8 cellular contexts compared by ENCODE assay signal in the genomic region with DNA sequence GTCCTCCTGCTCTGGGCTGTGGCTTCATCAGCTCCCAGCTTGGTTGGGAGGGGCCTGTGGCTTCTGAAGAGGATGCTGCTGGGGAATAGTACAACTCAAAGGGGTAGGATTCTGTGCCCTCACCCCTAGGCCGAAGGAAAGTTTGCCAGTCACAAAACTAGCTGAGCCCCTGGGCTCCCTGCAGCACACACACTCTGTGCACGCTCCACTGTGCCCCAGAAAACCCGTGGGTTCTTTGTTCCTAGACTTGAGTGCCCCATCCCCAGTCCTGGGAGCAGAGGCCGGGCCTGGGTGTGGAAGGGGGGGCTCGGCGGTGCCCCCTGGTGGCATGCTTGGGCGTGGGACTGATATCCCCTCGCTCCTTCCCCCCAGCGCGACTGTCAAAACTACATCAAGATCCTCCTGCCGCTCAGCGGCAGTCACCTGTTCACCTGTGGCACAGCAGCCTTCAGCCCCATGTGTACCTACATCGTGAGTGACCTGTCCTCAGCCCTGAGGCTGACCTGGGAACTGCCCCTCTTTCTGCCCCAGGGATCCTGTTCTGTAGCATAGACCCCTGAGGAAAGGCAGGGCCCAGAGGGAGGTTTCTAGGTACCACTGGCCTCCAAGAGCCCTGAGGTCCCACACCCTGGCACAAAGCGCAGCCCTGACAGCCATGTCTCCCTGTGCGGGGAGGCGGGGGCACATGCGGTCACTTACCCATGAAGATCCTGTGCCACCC. TPM values are rescaled to one million over a fixed set of nuclear protein-coding genes. Genes with fewer than 3 reads are reported as not detected.
DNase-seq lines count a peak whose midpoint lies in the region; ATAC-seq and TF ChIP-seq lines count a peak whose summit lies in the region.

No MANE protein-coding gene starts in this region.

- H3K4me3 ChIP-seq in colonic mucosa: no peak overlapping the region
- no peak overlapping the region for H3K4me3 ChIP-seq in tibial artery

- H3K27ac Mint-ChIP-seq in CD4-positive, alpha-beta T cell: no peak overlapping the region

- H3K4me3 Mint-ChIP-seq in CD4-positive, alpha-beta T cell: no peak overlapping the region

- DNase-seq in CD4-positive, alpha-beta T cell: peak; percentile 37 to 68 (median 52)
- DNase-seq in activated CD4-positive, CD25-positive, alpha-beta regulatory T cell (lab: John Stamatoyannopoulos, UW): peak; percentile 16 to 45 (median 35)
- DNase-seq in colonic mucosa (no peak), midbrain (lab: John Stamatoyannopoulos, UW) (peak; percentile 11), tibial artery (no peak)

- H3K27ac ChIP-seq in CD4-positive, alpha-beta T cell (ENCODE audit: low read depth, low read length): no peak overlapping the region
- H3K27ac ChIP-seq in colonic mucosa (no peak overlapping the region), tibial artery (peak overlapping the region in 1 of 2 donors; percentile 19)

- H3K4me1 ChIP-seq in colonic mucosa (peaks cover 5% of the 10 kb centered on the region), tibial artery (peaks cover 0 to 13% (median 11%) of the 10 kb centered on the region in 4 donors)

- H3K4me1 Mint-ChIP-seq in CD4-positive, alpha-beta T cell (ENCODE audit: low read depth): peaks cover 13% of the 10 kb centered on the region

- CTCF ChIA-PET in CD4-positive, alpha-beta T cell (lab: Charles Lee): no interaction called here

- H3K36me3 Mint-ChIP-seq in CD4-positive, alpha-beta T cell (ENCODE audit: low read depth): peaks cover 8% of the 10 kb centered on the region

- TF ChIP-seq CTCF in CD4-positive, alpha-beta T cell (IDR thresholded peaks at IDR 0.05): peak; percentile 75
- TF ChIP-seq CTCF in colonic mucosa (IDR thresholded peaks at IDR 0.05) (peak; percentile 61), tibial artery (IDR thresholded peaks at IDR 0.05) (peak; percentile 57 to 71)

- no peaks in the 10 kb centered on the region for H3K27me3 ChIP-seq in CD4-positive, alpha-beta T cell (ENCODE audit: control insufficient read depth, insufficient read depth, low read length)
- H3K27me3 ChIP-seq in colonic mucosa: no peaks in the 10 kb centered on the region
- H3K27me3 ChIP-seq in tibial artery: no peaks in the 10 kb centered on the region

- no peaks in the 10 kb centered on the region for H3K27me3 Mint-ChIP-seq in CD4-positive, alpha-beta T cell

- no peaks in the 10 kb centered on the region for H3K9me3 ChIP-seq in CD4-positive, alpha-beta T cell (ENCODE audit: control insufficient read depth, low read length)
- H3K9me3 ChIP-seq in colonic mucosa (no peaks in the 10 kb centered on the region), tibial artery (no peaks in the 10 kb centered on the region)

- H3K9ac ChIP-seq in colonic mucosa (ENCODE audit: low read depth in 2 of 2, low read length in 2 of 2): no peak overlapping the region

- ATAC-seq in CD4-positive, alpha-beta T cell (ENCODE audit: poor library complexity): peak; percentile 89
- ATAC-seq in HG03460 (IDR thresholded peaks at IDR 0.05; ENCODE audit: unreplicated experiment): peak; percentile 51
- no peak for ATAC-seq in GM21825 (IDR thresholded peaks at IDR 0.05; ENCODE audit: unreplicated experiment)
- ATAC-seq in HG02642 (IDR thresholded peaks at IDR 0.05; ENCODE audit: poor library complexity, unreplicated experiment): no peak

- H3K36me3 ChIP-seq in colonic mucosa (peaks cover 25% of the 10 kb centered on the region), tibial artery (peaks cover 14 to 64% (median 31%) of the 10 kb centered on the region in 3 donors)

- no peaks in the 10 kb centered on the region for H3K9me3 Mint-ChIP-seq in CD4-positive, alpha-beta T cell

- intact Hi-C loops in CD4-positive, alpha-beta T cell (cut with DNase I, micrococcal nuclease): no loop called here
- intact Hi-C loops in colonic mucosa (cut with DNase I) (loop anchor here (5.0 kb wide), 1 partner anchor 77 kb away; no protein-coding TSS in a partner anchor), tibial artery (cut with DNase I; ENCODE audit: low total_unique reads) (no loop called here)

- POLR2A ChIA-PET in CD4-positive, alpha-beta T cell (lab: Charles Lee): interaction anchor here (3.1 kb wide), 1 partner anchor 13 kb away, joined by 18 read pairs; the partner anchor contains the start of genes CIB1 and GDPGP1

RNA-seq across cellular contexts. Expression of gene CIB1, which starts 14.2 kb away (rescaled TPM):
- total RNA-seq in CD4-positive, alpha-beta T cell: 100 to 1,000 TPM; 279 to 295 TPM
- 100 to 1,000 TPM; 212 to 216 TPM for total RNA-seq in colonic mucosa

RNA-seq across cellular contexts. Expression of gene GDPGP1, which starts 14.4 kb away (rescaled TPM):
- total RNA-seq in CD4-positive, alpha-beta T cell: 1 to 10 TPM; 7.5 to 8.3 TPM
- total RNA-seq in colonic mucosa: 10 to 100 TPM; 14.4 to 18.6 TPM

RNA-seq across cellular contexts. Expression of gene SEMA4B, which starts 18.5 kb away (rescaled TPM):
- total RNA-seq in CD4-positive, alpha-beta T cell: 1 to 10 TPM; 8.0 to 9.5 TPM
- 100 to 1,000 TPM; 102 to 141 TPM for total RNA-seq in colonic mucosa

RNA-seq across cellular contexts. Expression of gene TTLL13, which starts 29.8 kb away (rescaled TPM):
- total RNA-seq in CD4-positive, alpha-beta T cell: 1 to 10 TPM in 1 of 2 experiments, under 1 TPM in 1; 0.63 to 1.8 TPM
- total RNA-seq in colonic mucosa: 1 to 10 TPM in 1 of 2 donors, under 1 TPM in 1; 0.35 to 1.2 TPM

RNA-seq across cellular contexts. Expression of gene NGRN, which starts 45.9 kb away (rescaled TPM):
- total RNA-seq in CD4-positive, alpha-beta T cell: 10 to 100 TPM; 55.7 to 58.4 TPM
- 10 to 100 TPM; 56.5 to 60.4 TPM for total RNA-seq in colonic mucosa

Comparison
In these comparisons a context has a peak if more than half of its experiments do, and no peak if none do; other contexts are left out.
1. ATAC-seq: peak in CD4-positive, alpha-beta T cell (single experiment) and HG03460 (single experiment); none in GM21825 (single experiment) and HG02642 (single experiment).
2. DNase-seq: peak in CD4-positive, alpha-beta T cell (10 of 10), activated CD4-positive, CD25-positive, alpha-beta regulatory T cell (4 of 4) and midbrain (single experiment); none in colonic mucosa (single experiment) and tibial artery (0 of 2).
3. RNA of gene SEMA4B, which starts 18.5 kb away (total RNA-seq): 102 to 141 TPM in colonic mucosa; 8.0 to 9.5 TPM in CD4-positive, alpha-beta T cell; every median in the first group is over 4 times any median in the second.
4. Peak in every context shown above with its lines, with median percentiles within 50 percentile points of each other: CTCF ChIP-seq.